In genomic region chr15:64731012-64731806, GRCh38 we compare ENCODE assay signal across 8 cellular contexts. TPM values are rescaled to one million over a fixed set of nuclear protein-coding genes. Genes with fewer than 3 reads are reported as not detected.
DNase-seq lines count a peak whose midpoint lies in the region; ATAC-seq and TF ChIP-seq lines count a peak whose summit lies in the region.

No MANE protein-coding gene starts in this region.

- peaks cover 4% of the 10 kb centered on the region for H3K4me1 Mint-ChIP-seq in activated CD4-positive, alpha-beta T cell treated with anti-CD3 and anti-CD28 coated beads for 36 hours

- no peak overlapping the region for H3K9ac ChIP-seq in liver (ENCODE audit: low read depth in 1 of 2, low read length in 2 of 2)

- H3K36me3 Mint-ChIP-seq in activated CD4-positive, alpha-beta T cell treated with anti-CD3 and anti-CD28 coated beads for 36 hours (ENCODE audit: low read depth): no peaks in the 10 kb centered on the region

- POLR2A ChIA-PET in activated CD4-positive, alpha-beta T cell treated with anti-CD3 and anti-CD28 coated beads for 36 hours (lab: Charles Lee): interaction anchor here (0.7 kb wide), 1 partner anchor 148 kb away, joined by 3 read pairs; no protein-coding TSS in a partner anchor

- no peaks in the 10 kb centered on the region for H3K36me3 ChIP-seq in liver (ENCODE audit: control insufficient read depth in 4 of 4, insufficient read depth in 3 of 4, low read depth in 1 of 4, low read length in 3 of 4)

- H3K9me3 ChIP-seq in liver (ENCODE audit: control insufficient read depth in 4 of 4, low read length in 3 of 4): no peaks in the 10 kb centered on the region

- peak; percentile 99 for TF ChIP-seq RAD21 in liver (IDR thresholded peaks at IDR 0.05)

- H3K4me3 Mint-ChIP-seq in activated CD4-positive, alpha-beta T cell treated with anti-CD3 and anti-CD28 coated beads for 36 hours: no peak overlapping the region

- H3K27me3 Mint-ChIP-seq in activated CD4-positive, alpha-beta T cell treated with anti-CD3 and anti-CD28 coated beads for 36 hours: peaks cover 2% of the 10 kb centered on the region

- 20% methylated on average over 16 of the region's 16 CpGs for WGBS in liver

- H3K27ac ChIP-seq in liver (ENCODE audit: low read depth in 1 of 2, low read length in 2 of 2): no peak overlapping the region

- H3K27me3 ChIP-seq in liver (ENCODE audit: control insufficient read depth in 4 of 4, insufficient read depth in 4 of 4, low read length in 3 of 4): no peaks in the 10 kb centered on the region

- CTCF ChIA-PET in activated CD4-positive, alpha-beta T cell treated with anti-CD3 and anti-CD28 coated beads for 36 hours (lab: Charles Lee): interaction anchor here (0.6 to 8.4 kb wide), 16 partner anchors 11 to 1405 kb away, joined by 3 to 169 read pairs (median 3); no protein-coding TSS in a partner anchor

- DNase-seq in C1 segment of cervical spinal cord (lab: John Stamatoyannopoulos, UW): peak in 12 of 14 donors; percentile 5 to 74 (median 47)
- peak; percentile 27 for DNase-seq in NCI-H345 treated with DMSO at 0.1 percent for 48 hours (lab: John Stamatoyannopoulos, UW; ENCODE audit: unreplicated experiment)
- peak; percentile 93 for DNase-seq in activated CD4-positive, alpha-beta T cell treated with anti-CD3 and anti-CD28 coated beads for 36 hours
- peak; percentile 80 for DNase-seq in choroid plexus epithelial cell (ENCODE audit: low read depth)
- DNase-seq in stimulated activated CD4-positive, alpha-beta T cell treated with anti-CD3 and anti-CD28 coated beads, TNF-alpha, amount 100 ng/mL, for 24 hours (ENCODE audit: low read depth in 3 of 3): peak; percentile 74 to 86 (median 77)

- H3K27ac Mint-ChIP-seq in activated CD4-positive, alpha-beta T cell treated with anti-CD3 and anti-CD28 coated beads for 36 hours: no peak overlapping the region

- intact Hi-C loops in activated CD4-positive, alpha-beta T cell treated with anti-CD3 and anti-CD28 coated beads for 36 hours (cut with DNase I, micrococcal nuclease): loop anchor here (1.0 to 10.0 kb wide), 7 partner anchors 79 to 564 kb away; partner anchors contain the start of genes KBTBD13 (in 1 of the 2) and RNU5A-1 (in 1 of the 2)

- H3K4me1 ChIP-seq in liver (ENCODE audit: control insufficient read depth in 4 of 4, insufficient read depth in 4 of 4, low read length in 3 of 4): peaks cover 4 to 16% (median 12%) of the 10 kb centered on the region in 4 donors

- H3K4me3 ChIP-seq in choroid plexus epithelial cell (ENCODE audit: low read depth, low read length) (no peak overlapping the region), liver (ENCODE audit: low read depth in 1 of 3, low read length in 3 of 3) (no peak overlapping the region)

- peak; percentile 89 for TF ChIP-seq CTCF in choroid plexus epithelial cell (conservative IDR thresholded peaks at IDR 0.05; ENCODE audit: low read depth, low read length)
- peak; percentile 96 for TF ChIP-seq CTCF in liver (IDR thresholded peaks at IDR 0.05; ENCODE audit: low read depth, low read length, missing input control)

- no peaks in the 10 kb centered on the region for H3K9me3 Mint-ChIP-seq in activated CD4-positive, alpha-beta T cell treated with anti-CD3 and anti-CD28 coated beads for 36 hours (ENCODE audit: low read depth)

- ATAC-seq in HG02759 (IDR thresholded peaks at IDR 0.05; ENCODE audit: unreplicated experiment) (peak; percentile 68), GM18861 (IDR thresholded peaks at IDR 0.05; ENCODE audit: unreplicated experiment) (no peak)
- peak; percentile 84 for ATAC-seq in activated CD4-positive, alpha-beta T cell treated with anti-CD3 and anti-CD28 coated beads for 36 hours

TF ChIP-seq in liver, 16 proteins besides CTCF, POLR2A, EP300 and RAD21:
- TF ChIP-seq YY1 (IDR thresholded peaks at IDR 0.05) (no peak), HNF4G (IDR thresholded peaks at IDR 0.05) (peak; percentile 67), SP1 (IDR thresholded peaks at IDR 0.05) (peak; percentile 69), RXRA (IDR thresholded peaks at IDR 0.05) (peak in 1 of 2 donors; percentile 57), EGR1 (IDR thresholded peaks at IDR 0.05; ENCODE audit: low read depth in 2 of 2) (no peak), ZBTB33 (IDR thresholded peaks at IDR 0.05) (no peak), REST (IDR thresholded peaks at IDR 0.05) (no peak), HNF4A (conservative IDR thresholded peaks at IDR 0.05) (peak; percentile 24 to 92)

RNA-seq across cellular contexts. Expression of gene RBPMS2, which starts 44.2 kb away (rescaled TPM):
- not detected for total RNA-seq in activated CD4-positive, alpha-beta T cell treated with anti-CD3 and anti-CD28 coated beads for 36 hours
- under 1 TPM; 0.42 to 0.50 TPM for total RNA-seq in liver
- 1 to 10 TPM; 4.3 to 7.9 TPM for polyA plus RNA-seq in liver

Comparison
In these comparisons a context has a peak if more than half of its experiments do, and no peak if none do; other contexts are left out.
1. DNase-seq: peak in every context shown above with its lines; median percentile 93 in activated CD4-positive, alpha-beta T cell treated with anti-CD3 and anti-CD28 coated beads for 36 hours; 80 in choroid plexus epithelial cell; 77 in stimulated activated CD4-positive, alpha-beta T cell treated with anti-CD3 and anti-CD28 coated beads, TNF-alpha, amount 100 ng/mL, for 24 hours; 47 in C1 segment of cervical spinal cord; 27 in NCI-H345 treated with DMSO at 0.1 percent for 48 hours.